In the genomic region with DNA sequence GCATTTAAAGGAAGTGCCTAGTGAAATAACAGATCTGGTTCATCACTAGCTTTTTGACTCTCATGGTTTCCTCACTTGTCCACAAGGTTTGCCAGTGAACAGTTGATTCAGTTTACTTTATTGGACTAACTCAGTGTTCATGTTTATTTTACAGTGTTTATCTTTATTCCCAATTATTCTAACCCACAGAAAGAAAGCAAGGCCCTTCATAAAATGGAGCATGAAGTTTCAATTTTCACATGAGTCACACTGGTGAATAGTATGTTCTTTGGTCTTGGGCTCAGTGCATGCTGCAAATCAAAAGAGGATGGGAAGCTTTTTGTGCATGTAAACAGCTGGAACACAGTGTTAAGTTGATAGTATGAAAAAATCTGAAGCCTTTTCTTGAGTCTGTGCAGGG, we compare ENCODE assay signal across 22 cellular contexts.
DNase-seq lines count a peak whose midpoint lies in the region; ATAC-seq and TF ChIP-seq lines count a peak whose summit lies in the region.
"Had no signal": no experiment of that assay in that cellular context is flagged by ENCODE, and none has a peak within 500 bp of the region (broad histone marks: within the 10 kb centered on the region; RNA-seq: fewer than 3 reads in every experiment).

No MANE protein-coding gene starts in this region.

- in situ Hi-C loops in astrocyte of the cerebellum (cut with HindIII; ENCODE audit: low sequenced_read_pairs) = no loop called here

- H3K9me3 ChIP-seq in right lobe of liver (no peaks in the 10 kb centered on the region), ascending aorta (no peaks in the 10 kb centered on the region)

- no peaks in the 10 kb centered on the region for H3K27me3 ChIP-seq in right lobe of liver
- H3K27me3 ChIP-seq in ascending aorta = no peaks in the 10 kb centered on the region
- H3K27me3 ChIP-seq: stomach had no signal

- H3K27ac ChIP-seq in right lobe of liver (no peak overlapping the region), ascending aorta (no peak overlapping the region)
- H3K27ac ChIP-seq: stomach had no signal

- no peak for TF ChIP-seq POLR2A in right lobe of liver (IDR thresholded peaks at IDR 0.05)

- DNase-seq in DMS53 (lab: John Stamatoyannopoulos, UW) = peak; percentile 62
- DNase-seq in NCI-H2029 (lab: John Stamatoyannopoulos, UW) = peak; percentile 42
- peak; percentile 32 for DNase-seq in astrocyte of the cerebellum (ENCODE audit: low read depth)
- no peak for DNase-seq in right lobe of liver
- DNase-seq in ascending aorta (ENCODE audit: low spot score in 2 of 2) = no peak
- no peak for DNase-seq in stimulated activated naive CD4-positive, alpha-beta T cell (lab: John Stamatoyannopoulos, UW)
- DNase-seq in NCI-H82 treated with DMSO at 0.1 percent for 48 hours (lab: John Stamatoyannopoulos, UW; ENCODE audit: unreplicated experiment) = no peak
- no peak for DNase-seq in C1 segment of cervical spinal cord (lab: John Stamatoyannopoulos, UW)
- DNase-seq: activated CD4-positive, alpha-beta T cell treated with anti-CD3 and anti-CD28 coated beads, Interleukin-2, amount 50 U/mL, for 48 hours; activated effector memory CD4-positive, alpha-beta T cell treated with Interleukin-2 at 50 U/mL for 16 hours; activated naive CD8-positive, alpha-beta T cell treated with anti-CD3 and anti-CD28 coated beads, Interleukin-2, amount 50 U/mL, for 24 hours; CD4-positive, alpha-beta memory T cell; central memory CD4-positive, alpha-beta T cell; DMS79; NCI-H2081; NCI-H526 treated with DMSO at 0.1 percent for 48 hours; stomach; T-helper 1 cell; trophoblast cell had no signal

- ATAC-seq in right lobe of liver = peak; percentile 17 to 82 (median 26)
- ATAC-seq: activated naive CD8-positive, alpha-beta T cell treated with anti-CD3 and anti-CD28 coated beads, Interleukin-2, amount 50 U/mL, for 24 hours; GM23338; K562; natural killer cell treated with Interleukin-12 subunit alpha and Interleukin-12 subunit beta and Interleukin-15 and Interleukin-18, amount 100 ng/mL, for 72 hours had no signal

- H3K4me3 ChIP-seq in astrocyte of the cerebellum (ENCODE audit: low read depth, low read length) = no peak overlapping the region
- H3K4me3 ChIP-seq in right lobe of liver = no peak overlapping the region
- no peak overlapping the region for H3K4me3 ChIP-seq in ascending aorta
- H3K4me3 ChIP-seq: GM23338, K562, stomach had no signal

- intact Hi-C loops in right lobe of liver (cut with DNase I) = no loop called here
- intact Hi-C loops in ascending aorta (cut with DNase I) = no loop called here

- TF ChIP-seq CTCF in astrocyte of the cerebellum (IDR thresholded peaks at IDR 0.05; ENCODE audit: low read depth, low read length, missing control alignments) (peak; percentile 12), right lobe of liver (IDR thresholded peaks at IDR 0.05) (no peak), ascending aorta (IDR thresholded peaks at IDR 0.05) (no peak)

- no peaks in the 10 kb centered on the region for H3K36me3 ChIP-seq in right lobe of liver
- H3K36me3 ChIP-seq in ascending aorta = no peaks in the 10 kb centered on the region
- H3K36me3 ChIP-seq: stomach had no signal

- peaks cover 0 to 9% (median 0%) of the 10 kb centered on the region in 4 donors for H3K4me1 ChIP-seq in right lobe of liver
- no peaks in the 10 kb centered on the region for H3K4me1 ChIP-seq in ascending aorta
- H3K4me1 ChIP-seq: stomach had no signal

Comparison
In these comparisons a context has a peak if more than half of its experiments do, and no peak if none do; other contexts are left out.
1. DNase-seq: peak in DMS53 (single experiment), NCI-H2029 (single experiment) and astrocyte of the cerebellum (single experiment); none in right lobe of liver (0 of 3), ascending aorta (0 of 2), stimulated activated naive CD4-positive, alpha-beta T cell (0 of 6), NCI-H82 treated with DMSO at 0.1 percent for 48 hours (single experiment) and C1 segment of cervical spinal cord (0 of 14).